1 cellular context compared by ENCODE assay signal in the genomic region with DNA sequence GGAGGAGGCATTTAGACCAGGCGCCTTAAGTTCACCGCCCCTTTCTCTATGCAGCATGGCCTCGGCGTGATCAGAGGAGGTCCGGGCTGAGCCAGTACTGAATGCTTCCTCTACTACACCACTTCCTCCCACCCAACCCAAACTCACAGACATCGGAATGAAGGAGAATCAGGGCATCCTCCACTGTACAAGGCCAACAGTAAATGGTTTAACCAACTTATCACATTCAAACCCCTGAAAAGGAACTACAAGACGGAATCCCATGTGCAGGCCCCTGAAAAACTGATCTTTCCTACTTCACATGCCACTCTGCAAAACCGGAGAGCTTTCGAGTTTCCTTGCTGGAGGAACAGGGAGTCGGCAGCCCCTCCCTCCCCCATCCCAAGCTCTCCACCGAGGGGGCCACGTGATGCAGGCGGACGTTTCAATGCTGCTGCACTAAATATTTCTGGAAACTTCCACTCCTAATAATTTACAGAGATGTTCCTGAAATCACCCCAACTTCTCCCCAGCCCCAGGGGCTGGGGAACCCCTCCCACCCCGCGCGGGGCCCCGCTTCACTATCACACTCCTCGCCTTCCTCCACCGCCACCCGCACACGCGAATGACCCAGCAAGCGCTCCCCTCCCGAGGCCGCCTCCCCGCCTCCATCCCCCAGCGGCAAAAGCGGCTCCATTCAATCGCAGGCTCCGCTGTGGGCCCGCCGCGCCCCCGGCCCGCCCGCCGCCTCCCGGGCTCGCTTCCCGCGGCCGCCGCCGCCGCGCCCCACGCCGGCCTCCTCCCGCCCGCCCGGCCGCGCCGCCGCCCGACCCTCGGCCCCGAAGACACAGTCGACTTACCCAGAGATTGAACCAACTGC.
TF ChIP-seq lines count a peak whose summit lies in the region.

No MANE protein-coding gene starts in this region.

TF ChIP-seq in GM12878, 131 proteins besides CTCF, POLR2A, EP300 and RAD21 (continued from another document and continues in another):
- TF ChIP-seq E2F8 (IDR thresholded peaks at IDR 0.05; ENCODE audit: low read depth, partially characterized antibody), result no peak
- TF ChIP-seq, protein P1, sequence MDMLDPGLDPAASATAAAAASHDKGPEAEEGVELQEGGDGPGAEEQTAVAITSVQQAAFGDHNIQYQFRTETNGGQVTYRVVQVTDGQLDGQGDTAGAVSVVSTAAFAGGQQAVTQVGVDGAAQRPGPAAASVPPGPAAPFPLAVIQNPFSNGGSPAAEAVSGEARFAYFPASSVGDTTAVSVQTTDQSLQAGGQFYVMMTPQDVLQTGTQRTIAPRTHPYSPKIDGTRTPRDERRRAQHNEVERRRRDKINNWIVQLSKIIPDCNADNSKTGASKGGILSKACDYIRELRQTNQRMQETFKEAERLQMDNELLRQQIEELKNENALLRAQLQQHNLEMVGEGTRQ (IDR thresholded peaks at IDR 0.05; ENCODE audit: borderline replicate concordance, low read depth, low read length), result peak; percentile 48
- TF ChIP-seq, protein P2, sequence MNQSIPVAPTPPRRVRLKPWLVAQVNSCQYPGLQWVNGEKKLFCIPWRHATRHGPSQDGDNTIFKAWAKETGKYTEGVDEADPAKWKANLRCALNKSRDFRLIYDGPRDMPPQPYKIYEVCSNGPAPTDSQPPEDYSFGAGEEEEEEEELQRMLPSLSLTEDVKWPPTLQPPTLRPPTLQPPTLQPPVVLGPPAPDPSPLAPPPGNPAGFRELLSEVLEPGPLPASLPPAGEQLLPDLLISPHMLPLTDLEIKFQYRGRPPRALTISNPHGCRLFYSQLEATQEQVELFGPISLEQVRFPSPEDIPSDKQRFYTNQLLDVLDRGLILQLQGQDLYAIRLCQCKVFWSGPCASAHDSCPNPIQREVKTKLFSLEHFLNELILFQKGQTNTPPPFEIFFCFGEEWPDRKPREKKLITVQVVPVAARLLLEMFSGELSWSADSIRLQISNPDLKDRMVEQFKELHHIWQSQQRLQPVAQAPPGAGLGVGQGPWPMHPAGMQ (IDR thresholded peaks at IDR 0.05; ENCODE audit: borderline replicate concordance), result no peak
- no peak for TF ChIP-seq MEF2A (IDR thresholded peaks at IDR 0.05; ENCODE audit: insufficient read depth, low read depth, low read length)
- TF ChIP-seq TCF7 (IDR thresholded peaks at IDR 0.05; ENCODE audit: borderline replicate concordance), result no peak
- TF ChIP-seq FOS (IDR thresholded peaks at IDR 0.05; ENCODE audit: borderline replicate concordance, extremely low read depth, insufficient read length), result no peak
- TF ChIP-seq CBFB (IDR thresholded peaks at IDR 0.05; ENCODE audit: low read depth), result no peak
- no peak for TF ChIP-seq RBBP5 (conservative IDR thresholded peaks at IDR 0.05)
- TF ChIP-seq RB1 (IDR thresholded peaks at IDR 0.05; ENCODE audit: borderline replicate concordance), result 0 out of 2 replicates have a peak, but pooled peaks have one; percentile 24
- TF ChIP-seq TBL1XR1 (IDR thresholded peaks at IDR 0.05; ENCODE audit: low read depth, low read length), result no peak
- no peak for TF ChIP-seq MEF2B (IDR thresholded peaks at IDR 0.05; ENCODE audit: partially characterized antibody, poor library complexity, severe bottlenecking)
- TF ChIP-seq NR2C2 (IDR thresholded peaks at IDR 0.05; ENCODE audit: borderline replicate concordance, control insufficient read depth, insufficient read length, low read depth), result no peak
- TF ChIP-seq BMI1 (IDR thresholded peaks at IDR 0.05; ENCODE audit: borderline replicate concordance), result no peak
- TF ChIP-seq, protein P3, sequence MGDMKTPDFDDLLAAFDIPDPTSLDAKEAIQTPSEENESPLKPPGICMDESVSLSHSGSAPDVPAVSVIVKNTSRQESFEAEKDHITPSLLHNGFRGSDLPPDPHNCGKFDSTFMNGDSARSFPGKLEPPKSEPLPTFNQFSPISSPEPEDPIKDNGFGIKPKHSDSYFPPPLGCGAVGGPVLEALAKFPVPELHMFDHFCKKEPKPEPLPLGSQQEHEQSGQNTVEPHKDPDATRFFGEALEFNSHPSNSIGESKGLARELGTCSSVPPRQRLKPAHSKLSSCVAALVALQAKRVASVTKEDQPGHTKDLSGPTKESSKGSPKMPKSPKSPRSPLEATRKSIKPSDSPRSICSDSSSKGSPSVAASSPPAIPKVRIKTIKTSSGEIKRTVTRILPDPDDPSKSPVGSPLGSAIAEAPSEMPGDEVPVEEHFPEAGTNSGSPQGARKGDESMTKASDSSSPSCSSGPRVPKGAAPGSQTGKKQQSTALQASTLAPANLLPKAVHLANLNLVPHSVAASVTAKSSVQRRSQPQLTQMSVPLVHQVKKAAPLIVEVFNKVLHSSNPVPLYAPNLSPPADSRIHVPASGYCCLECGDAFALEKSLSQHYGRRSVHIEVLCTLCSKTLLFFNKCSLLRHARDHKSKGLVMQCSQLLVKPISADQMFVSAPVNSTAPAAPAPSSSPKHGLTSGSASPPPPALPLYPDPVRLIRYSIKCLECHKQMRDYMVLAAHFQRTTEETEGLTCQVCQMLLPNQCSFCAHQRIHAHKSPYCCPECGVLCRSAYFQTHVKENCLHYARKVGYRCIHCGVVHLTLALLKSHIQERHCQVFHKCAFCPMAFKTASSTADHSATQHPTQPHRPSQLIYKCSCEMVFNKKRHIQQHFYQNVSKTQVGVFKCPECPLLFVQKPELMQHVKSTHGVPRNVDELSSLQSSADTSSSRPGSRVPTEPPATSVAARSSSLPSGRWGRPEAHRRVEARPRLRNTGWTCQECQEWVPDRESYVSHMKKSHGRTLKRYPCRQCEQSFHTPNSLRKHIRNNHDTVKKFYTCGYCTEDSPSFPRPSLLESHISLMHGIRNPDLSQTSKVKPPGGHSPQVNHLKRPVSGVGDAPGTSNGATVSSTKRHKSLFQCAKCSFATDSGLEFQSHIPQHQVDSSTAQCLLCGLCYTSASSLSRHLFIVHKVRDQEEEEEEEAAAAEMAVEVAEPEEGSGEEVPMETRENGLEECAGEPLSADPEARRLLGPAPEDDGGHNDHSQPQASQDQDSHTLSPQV (IDR thresholded peaks at IDR 0.05), result no peak
- TF ChIP-seq MYB (IDR thresholded peaks at IDR 0.05; ENCODE audit: borderline replicate concordance, low read depth, low read length), result no peak
- no peak for TF ChIP-seq ZSCAN29 (IDR thresholded peaks at IDR 0.05)
- peak; percentile 90 for TF ChIP-seq POU2F2 (IDR thresholded peaks at IDR 0.05; ENCODE audit: borderline replicate concordance, low read depth, low read length)
- no peak for TF ChIP-seq BCL3 (IDR thresholded peaks at IDR 0.05; ENCODE audit: borderline replicate concordance, insufficient read depth, low read depth, low read length, poor library complexity, severe bottlenecking)
- TF ChIP-seq ZNF384 (IDR thresholded peaks at IDR 0.05; ENCODE audit: borderline replicate concordance, low read depth, low read length), result no peak
- TF ChIP-seq, protein P4, sequence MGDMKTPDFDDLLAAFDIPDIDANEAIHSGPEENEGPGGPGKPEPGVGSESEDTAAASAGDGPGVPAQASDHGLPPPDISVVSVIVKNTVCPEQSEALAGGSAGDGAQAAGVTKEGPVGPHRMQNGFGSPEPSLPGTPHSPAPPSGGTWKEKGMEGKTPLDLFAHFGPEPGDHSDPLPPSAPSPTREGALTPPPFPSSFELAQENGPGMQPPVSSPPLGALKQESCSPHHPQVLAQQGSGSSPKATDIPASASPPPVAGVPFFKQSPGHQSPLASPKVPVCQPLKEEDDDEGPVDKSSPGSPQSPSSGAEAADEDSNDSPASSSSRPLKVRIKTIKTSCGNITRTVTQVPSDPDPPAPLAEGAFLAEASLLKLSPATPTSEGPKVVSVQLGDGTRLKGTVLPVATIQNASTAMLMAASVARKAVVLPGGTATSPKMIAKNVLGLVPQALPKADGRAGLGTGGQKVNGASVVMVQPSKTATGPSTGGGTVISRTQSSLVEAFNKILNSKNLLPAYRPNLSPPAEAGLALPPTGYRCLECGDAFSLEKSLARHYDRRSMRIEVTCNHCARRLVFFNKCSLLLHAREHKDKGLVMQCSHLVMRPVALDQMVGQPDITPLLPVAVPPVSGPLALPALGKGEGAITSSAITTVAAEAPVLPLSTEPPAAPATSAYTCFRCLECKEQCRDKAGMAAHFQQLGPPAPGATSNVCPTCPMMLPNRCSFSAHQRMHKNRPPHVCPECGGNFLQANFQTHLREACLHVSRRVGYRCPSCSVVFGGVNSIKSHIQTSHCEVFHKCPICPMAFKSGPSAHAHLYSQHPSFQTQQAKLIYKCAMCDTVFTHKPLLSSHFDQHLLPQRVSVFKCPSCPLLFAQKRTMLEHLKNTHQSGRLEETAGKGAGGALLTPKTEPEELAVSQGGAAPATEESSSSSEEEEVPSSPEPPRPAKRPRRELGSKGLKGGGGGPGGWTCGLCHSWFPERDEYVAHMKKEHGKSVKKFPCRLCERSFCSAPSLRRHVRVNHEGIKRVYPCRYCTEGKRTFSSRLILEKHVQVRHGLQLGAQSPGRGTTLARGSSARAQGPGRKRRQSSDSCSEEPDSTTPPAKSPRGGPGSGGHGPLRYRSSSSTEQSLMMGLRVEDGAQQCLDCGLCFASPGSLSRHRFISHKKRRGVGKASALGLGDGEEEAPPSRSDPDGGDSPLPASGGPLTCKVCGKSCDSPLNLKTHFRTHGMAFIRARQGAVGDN (IDR thresholded peaks at IDR 0.05), result no peak
- no peak for TF ChIP-seq SUZ12 (IDR thresholded peaks at IDR 0.05; ENCODE audit: unreplicated experiment)
- TF ChIP-seq CEBPB (IDR thresholded peaks at IDR 0.05; ENCODE audit: borderline replicate concordance in 1 of 2, low read depth in 2 of 2, low read length in 2 of 2), result no peak
- peak; percentile 27 for TF ChIP-seq MYC (IDR thresholded peaks at IDR 0.05; ENCODE audit: insufficient read depth, insufficient read length, insufficient replicate concordance, low read length, severe bottlenecking)
- peak; percentile 92 for TF ChIP-seq SIN3A (IDR thresholded peaks at IDR 0.05; ENCODE audit: low read depth, low read length)
- no peak for TF ChIP-seq HDAC6 (IDR thresholded peaks at IDR 0.05; ENCODE audit: unreplicated experiment)
- TF ChIP-seq ETV6 (conservative IDR thresholded peaks at IDR 0.05 in 1 of 2, IDR thresholded peaks at IDR 0.05 in 1 of 2; ENCODE audit: borderline replicate concordance in 1 of 2, low read depth in 1 of 2), result no peak
- no peak for TF ChIP-seq DPF2 (IDR thresholded peaks at IDR 0.05)
- TF ChIP-seq CBX5 (IDR thresholded peaks at IDR 0.05; ENCODE audit: low read depth), result no peak
- 0 out of 2 replicates have a peak, but pooled peaks have one; percentile 30 for TF ChIP-seq GABPA (IDR thresholded peaks at IDR 0.05; ENCODE audit: low read depth)
- TF ChIP-seq, protein P5, sequence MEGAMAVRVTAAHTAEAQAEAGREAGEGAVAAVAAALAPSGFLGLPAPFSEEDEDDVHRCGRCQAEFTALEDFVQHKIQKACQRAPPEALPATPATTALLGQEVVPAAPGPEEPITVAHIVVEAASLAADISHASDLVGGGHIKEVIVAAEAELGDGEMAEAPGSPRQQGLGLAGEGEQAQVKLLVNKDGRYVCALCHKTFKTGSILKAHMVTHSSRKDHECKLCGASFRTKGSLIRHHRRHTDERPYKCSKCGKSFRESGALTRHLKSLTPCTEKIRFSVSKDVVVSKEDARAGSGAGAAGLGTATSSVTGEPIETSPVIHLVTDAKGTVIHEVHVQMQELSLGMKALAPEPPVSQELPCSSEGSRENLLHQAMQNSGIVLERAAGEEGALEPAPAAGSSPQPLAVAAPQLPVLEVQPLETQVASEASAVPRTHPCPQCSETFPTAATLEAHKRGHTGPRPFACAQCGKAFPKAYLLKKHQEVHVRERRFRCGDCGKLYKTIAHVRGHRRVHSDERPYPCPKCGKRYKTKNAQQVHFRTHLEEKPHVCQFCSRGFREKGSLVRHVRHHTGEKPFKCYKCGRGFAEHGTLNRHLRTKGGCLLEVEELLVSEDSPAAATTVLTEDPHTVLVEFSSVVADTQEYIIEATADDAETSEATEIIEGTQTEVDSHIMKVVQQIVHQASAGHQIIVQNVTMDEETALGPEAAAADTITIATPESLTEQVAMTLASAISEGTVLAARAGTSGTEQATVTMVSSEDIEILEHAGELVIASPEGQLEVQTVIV (IDR thresholded peaks at IDR 0.05; ENCODE audit: borderline replicate concordance, partially characterized antibody), result no peak
- TF ChIP-seq ZBED1 (IDR thresholded peaks at IDR 0.05; ENCODE audit: borderline replicate concordance), result no peak
- peak; percentile 31; the same call in 1 of the 2 replicates for TF ChIP-seq NFIC (IDR thresholded peaks at IDR 0.05; ENCODE audit: low read depth, low read length)
- no peak for TF ChIP-seq IKZF2 (IDR thresholded peaks at IDR 0.05)
- no peak for TF ChIP-seq ZZZ3 (IDR thresholded peaks at IDR 0.05; ENCODE audit: control insufficient read depth, insufficient read length, low read depth)
- TF ChIP-seq PML (IDR thresholded peaks at IDR 0.05; ENCODE audit: low read length), result peak; percentile 93
- TF ChIP-seq CREB1 (IDR thresholded peaks at IDR 0.05; ENCODE audit: low read depth), result peak; percentile 42; the same call in 1 of the 2 replicates
- 0 out of 2 replicates have a peak, but pooled peaks have one; percentile 6 for TF ChIP-seq MTA2 (IDR thresholded peaks at IDR 0.05; ENCODE audit: low read depth)
- TF ChIP-seq TAF1 (IDR thresholded peaks at IDR 0.05; ENCODE audit: borderline replicate concordance, low read depth, low read length), result peak; percentile 95
- TF ChIP-seq SP1 (IDR thresholded peaks at IDR 0.05; ENCODE audit: low read depth, low read length), result peak; percentile 24
- TF ChIP-seq CREM (IDR thresholded peaks at IDR 0.05; ENCODE audit: low read depth), result no peak
- peak; percentile 83 for TF ChIP-seq YY1 (IDR thresholded peaks at IDR 0.05; ENCODE audit: low read depth, low read length)
- peak; percentile 87 for TF ChIP-seq SPI1 (IDR thresholded peaks at IDR 0.05; ENCODE audit: borderline replicate concordance, insufficient read depth, low read depth, low read length)
